ENCODE assay signal across 9 cellular contexts in the genomic region with DNA sequence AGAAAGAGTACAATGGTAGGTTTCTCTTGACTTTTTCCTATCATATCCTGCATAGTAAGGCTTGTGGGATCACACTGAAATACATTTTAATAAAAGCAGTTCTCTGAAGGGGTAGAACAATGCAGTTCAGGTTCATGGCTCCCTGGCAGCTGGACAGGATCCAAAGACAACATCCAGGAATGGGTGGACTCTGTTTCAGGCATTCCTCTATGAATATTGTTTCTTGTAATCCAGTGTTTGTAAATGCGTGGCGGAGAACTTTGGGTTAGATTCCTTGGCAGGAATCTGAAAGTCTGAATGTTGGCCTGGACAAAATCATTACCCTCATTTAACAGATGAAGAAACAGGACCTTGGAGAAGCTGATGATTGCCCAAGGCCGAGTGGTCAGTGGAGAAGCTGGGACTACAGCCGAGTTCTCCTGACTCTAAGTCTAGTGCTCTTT. TPM values are rescaled to one million over a fixed set of nuclear protein-coding genes. Genes with fewer than 3 reads are reported as not detected.
DNase-seq lines count a peak whose midpoint lies in the region; ATAC-seq and TF ChIP-seq lines count a peak whose summit lies in the region.
"Had no signal": no experiment of that assay in that cellular context is flagged by ENCODE, and none has a peak within 500 bp of the region (broad histone marks: within the 10 kb centered on the region; RNA-seq: fewer than 3 reads in every experiment).

No MANE protein-coding gene starts in this region.

- no peak for TF ChIP-seq CTCF in WTC11 (IDR thresholded peaks at IDR 0.05)

- CTCF ChIA-PET in WTC11 (lab: Charles Lee) = no interaction called here

- POLR2A ChIA-PET in WTC11 (lab: Charles Lee) = no interaction called here

- ATAC-seq in WTC11 (no peak), GM19328 (IDR thresholded peaks at IDR 0.05; ENCODE audit: unreplicated experiment) (no peak), HG02798 (IDR thresholded peaks at IDR 0.05; ENCODE audit: poor library complexity, unreplicated experiment) (no peak), HG03442 (IDR thresholded peaks at IDR 0.05; ENCODE audit: unreplicated experiment) (no peak)

- H3K27ac Mint-ChIP-seq in WTC11 = peak overlapping the region; percentile 5; the same call in 1 of the 2 replicates
- H3K27ac Mint-ChIP-seq: neural progenitor cell had no signal

- H3K27me3 Mint-ChIP-seq in WTC11 (ENCODE audit: low read depth) = no peaks in the 10 kb centered on the region

- peaks cover 7% of the 10 kb centered on the region for H3K9me3 Mint-ChIP-seq in WTC11

- DNase-seq in HS-27A (ENCODE audit: low read depth) = peak; percentile 74
- DNase-seq in WTC11 (ENCODE audit: low spot score) = no peak
- peak; percentile 21 for DNase-seq in iPS-NIHi11 (ENCODE audit: low spot score)
- DNase-seq in stromal cell of bone marrow (ENCODE audit: low read depth) = peak; percentile 57
- no peak for DNase-seq in activated CD4-positive, CD25-positive, alpha-beta regulatory T cell treated with anti-CD3 and anti-CD28 coated beads, Interleukin-2, amount 50 U/mL, for 72 hours

- H3K36me3 Mint-ChIP-seq in WTC11 = peaks cover 5% of the 10 kb centered on the region

- peaks cover 41% of the 10 kb centered on the region for H3K4me1 Mint-ChIP-seq in WTC11

- no peak overlapping the region for H3K4me3 Mint-ChIP-seq in WTC11
- H3K4me3 Mint-ChIP-seq: neural progenitor cell had no signal

TF ChIP-seq in WTC11, 78 proteins besides CTCF, POLR2A, EP300 and RAD21:
- TF ChIP-seq, protein P1, sequence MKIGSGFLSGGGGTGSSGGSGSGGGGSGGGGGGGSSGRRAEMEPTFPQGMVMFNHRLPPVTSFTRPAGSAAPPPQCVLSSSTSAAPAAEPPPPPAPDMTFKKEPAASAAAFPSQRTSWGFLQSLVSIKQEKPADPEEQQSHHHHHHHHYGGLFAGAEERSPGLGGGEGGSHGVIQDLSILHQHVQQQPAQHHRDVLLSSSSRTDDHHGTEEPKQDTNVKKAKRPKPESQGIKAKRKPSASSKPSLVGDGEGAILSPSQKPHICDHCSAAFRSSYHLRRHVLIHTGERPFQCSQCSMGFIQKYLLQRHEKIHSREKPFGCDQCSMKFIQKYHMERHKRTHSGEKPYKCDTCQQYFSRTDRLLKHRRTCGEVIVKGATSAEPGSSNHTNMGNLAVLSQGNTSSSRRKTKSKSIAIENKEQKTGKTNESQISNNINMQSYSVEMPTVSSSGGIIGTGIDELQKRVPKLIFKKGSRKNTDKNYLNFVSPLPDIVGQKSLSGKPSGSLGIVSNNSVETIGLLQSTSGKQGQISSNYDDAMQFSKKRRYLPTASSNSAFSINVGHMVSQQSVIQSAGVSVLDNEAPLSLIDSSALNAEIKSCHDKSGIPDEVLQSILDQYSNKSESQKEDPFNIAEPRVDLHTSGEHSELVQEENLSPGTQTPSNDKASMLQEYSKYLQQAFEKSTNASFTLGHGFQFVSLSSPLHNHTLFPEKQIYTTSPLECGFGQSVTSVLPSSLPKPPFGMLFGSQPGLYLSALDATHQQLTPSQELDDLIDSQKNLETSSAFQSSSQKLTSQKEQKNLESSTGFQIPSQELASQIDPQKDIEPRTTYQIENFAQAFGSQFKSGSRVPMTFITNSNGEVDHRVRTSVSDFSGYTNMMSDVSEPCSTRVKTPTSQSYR (CRISPR knock-in tag; IDR thresholded peaks at IDR 0.05) = no peak
- TF ChIP-seq, protein P2, sequence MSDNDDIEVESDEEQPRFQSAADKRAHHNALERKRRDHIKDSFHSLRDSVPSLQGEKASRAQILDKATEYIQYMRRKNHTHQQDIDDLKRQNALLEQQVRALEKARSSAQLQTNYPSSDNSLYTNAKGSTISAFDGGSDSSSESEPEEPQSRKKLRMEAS (CRISPR knock-in tag; IDR thresholded peaks at IDR 0.05) = no peak
- no peak for TF ChIP-seq IRF2 (CRISPR knock-in tag; IDR thresholded peaks at IDR 0.05; ENCODE audit: borderline replicate concordance, low read depth)
- TF ChIP-seq, protein P3, sequence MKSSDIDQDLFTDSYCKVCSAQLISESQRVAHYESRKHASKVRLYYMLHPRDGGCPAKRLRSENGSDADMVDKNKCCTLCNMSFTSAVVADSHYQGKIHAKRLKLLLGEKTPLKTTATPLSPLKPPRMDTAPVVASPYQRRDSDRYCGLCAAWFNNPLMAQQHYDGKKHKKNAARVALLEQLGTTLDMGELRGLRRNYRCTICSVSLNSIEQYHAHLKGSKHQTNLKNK (CRISPR knock-in tag; IDR thresholded peaks at IDR 0.05) = no peak
- no peak for TF ChIP-seq ZNF423 (CRISPR knock-in tag; IDR thresholded peaks at IDR 0.05)
- TF ChIP-seq, protein P4, sequence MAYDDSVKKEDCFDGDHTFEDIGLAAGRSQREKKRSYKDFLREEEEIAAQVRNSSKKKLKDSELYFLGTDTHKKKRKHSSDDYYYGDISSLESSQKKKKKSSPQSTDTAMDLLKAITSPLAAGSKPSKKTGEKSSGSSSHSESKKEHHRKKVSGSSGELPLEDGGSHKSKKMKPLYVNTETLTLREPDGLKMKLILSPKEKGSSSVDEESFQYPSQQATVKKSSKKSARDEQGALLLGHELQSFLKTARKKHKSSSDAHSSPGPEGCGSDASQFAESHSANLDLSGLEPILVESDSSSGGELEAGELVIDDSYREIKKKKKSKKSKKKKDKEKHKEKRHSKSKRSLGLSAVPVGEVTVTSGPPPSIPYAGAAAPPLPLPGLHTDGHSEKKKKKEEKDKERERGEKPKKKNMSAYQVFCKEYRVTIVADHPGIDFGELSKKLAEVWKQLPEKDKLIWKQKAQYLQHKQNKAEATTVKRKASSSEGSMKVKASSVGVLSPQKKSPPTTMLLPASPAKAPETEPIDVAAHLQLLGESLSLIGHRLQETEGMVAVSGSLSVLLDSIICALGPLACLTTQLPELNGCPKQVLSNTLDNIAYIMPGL (CRISPR knock-in tag; IDR thresholded peaks at IDR 0.05) = no peak

RNA-seq across cellular contexts. Expression of a gene that starts 43.5 kb away (rescaled TPM):
- total RNA-seq in WTC11 (2021) = 69.8 to 71.1 TPM (median 70.5 TPM) in 3 replicates

Comparison
In these comparisons a context has a peak if more than half of its experiments do, and no peak if none do; other contexts are left out.
1. DNase-seq: peak in HS-27A (single experiment), iPS-NIHi11 (single experiment) and stromal cell of bone marrow (single experiment); none in WTC11 (single experiment) and activated CD4-positive, CD25-positive, alpha-beta regulatory T cell treated with anti-CD3 and anti-CD28 coated beads, Interleukin-2, amount 50 U/mL, for 72 hours (single experiment).